In genomic region chr10:68185085-68185484, GRCh38 we compare ENCODE assay signal across 25 cellular contexts. TPM values are rescaled to one million over a fixed set of nuclear protein-coding genes. Genes with fewer than 3 reads are reported as not detected.
"Had no signal": no experiment of that assay in that cellular context is flagged by ENCODE, and none has a peak within 500 bp of the region (broad histone marks: within the 10 kb centered on the region; RNA-seq: fewer than 3 reads in every experiment).

No MANE protein-coding gene starts in this region.

- H3K9me3 ChIP-seq: left ventricle myocardium inferior, mucosa of descending colon, neutrophil, ovary, sigmoid colon, spleen, suprapubic skin, thoracic aorta, tibial artery, upper lobe of right lung, uterus had no signal

- H3K36me3 ChIP-seq: neutrophil, ovary, sigmoid colon, spleen, suprapubic skin, thoracic aorta, tibial artery, upper lobe of right lung, uterus had no signal

- H3K4me3 ChIP-seq: left ventricle myocardium inferior, lung, mucosa of descending colon, ovary, sigmoid colon, spleen, suprapubic skin, thoracic aorta, tibial artery, upper lobe of right lung, uterus had no signal

- H3K27ac ChIP-seq: left ventricle myocardium inferior, neutrophil, ovary, sigmoid colon, suprapubic skin, thoracic aorta, tibial artery, upper lobe of right lung, uterus had no signal

- H3K27me3 ChIP-seq: ovary, uterus had no signal

- DNase-seq: islet precursor cell; left ventricle myocardium inferior; midbrain; mucosa of descending colon; naive thymus-derived CD8-positive, alpha-beta T cell; occipital lobe; ovary; retina; right cardiac atrium; sigmoid colon; small intestine; spleen; stimulated activated CD4-positive, alpha-beta T cell treated with anti-CD3 and anti-CD28 coated beads, Interleukin-4, amount 100 ng/mL, for 24 hours; stimulated activated naive CD4-positive, alpha-beta T cell; tibial artery; upper lobe of right lung; uterus had no signal

- H3K4me1 ChIP-seq: sigmoid colon, spleen, suprapubic skin, tibial artery, upper lobe of right lung, uterus had no signal

- ATAC-seq: mucosa of descending colon; naive thymus-derived CD8-positive, alpha-beta T cell; stimulated activated effector memory CD8-positive, alpha-beta T cell treated with anti-CD3 and anti-CD28 coated beads, Interleukin-12 subunit alpha, Interleukin-12 subunit beta, amount 100 ng/mL, for 72 hours; upper lobe of right lung had no signal

- FAIRE-seq: small intestine had no signal

RNA-seq across cellular contexts. Expression of gene ATOH7, which starts 46.8 kb away (rescaled TPM):
- total RNA-seq: kidney epithelial cell; left ventricle myocardium inferior; lung; mesenteric fat pad; naive thymus-derived CD8-positive, alpha-beta T cell; right cardiac atrium; spleen; subcutaneous adipose tissue; suprapubic skin; thoracic aorta; upper lobe of right lung; uterus had no signal
- polyA plus RNA-seq: naive thymus-derived CD8-positive, alpha-beta T cell had no signal
